Comparison of ENCODE assay signal across 34 cellular contexts in the genomic region with DNA sequence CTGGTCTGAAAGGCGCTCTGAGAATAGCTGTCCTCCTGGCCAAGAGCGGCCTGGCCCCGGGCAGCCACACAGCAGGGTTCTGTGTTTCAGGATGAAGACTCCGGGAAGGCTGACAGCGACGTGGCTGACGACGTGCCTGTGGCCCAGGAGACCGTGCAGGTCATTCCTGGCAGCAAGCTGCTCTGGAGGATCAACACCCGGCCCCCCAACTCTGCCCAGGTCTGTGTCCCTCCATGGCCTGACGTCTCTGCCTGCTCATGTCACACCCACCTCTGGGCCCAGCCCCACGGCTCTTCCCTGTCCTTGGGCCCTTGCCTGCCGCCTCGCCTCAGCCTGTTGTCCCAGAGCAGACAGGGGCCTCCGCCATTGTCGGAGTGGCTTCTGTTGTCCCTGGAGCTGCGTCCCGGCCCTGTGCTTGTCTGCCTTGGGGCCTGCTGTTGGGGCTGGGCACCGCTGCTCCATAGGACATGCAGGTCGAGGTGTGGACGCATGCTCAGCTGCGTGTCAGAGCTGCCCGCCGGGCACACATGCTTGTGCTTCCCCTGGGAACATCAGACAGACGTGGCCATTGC. TPM values are rescaled to one million over a fixed set of nuclear protein-coding genes. Genes with fewer than 3 reads are reported as not detected.
DNase-seq lines count a peak whose midpoint lies in the region; ATAC-seq and TF ChIP-seq lines count a peak whose summit lies in the region.
"Had no signal": no experiment of that assay in that cellular context is flagged by ENCODE, and none has a peak within 500 bp of the region (broad histone marks: within the 10 kb centered on the region; RNA-seq: fewer than 3 reads in every experiment).

No MANE protein-coding gene starts in this region.

- H3K4me1 Mint-ChIP-seq in activated T-cell treated with anti-CD3 and anti-CD28 coated beads, Interleukin-2, amount 50 U/mL, for 24 hours (ENCODE audit: low read depth), result no peaks in the 10 kb centered on the region
- H3K4me1 Mint-ChIP-seq: CD14-positive monocyte, mesothelial cell of epicardium had no signal

- H3K27me3 ChIP-seq in heart left ventricle (no peaks in the 10 kb centered on the region), mesenchymal stem cell (ENCODE audit: control insufficient read depth in 1 of 2, insufficient read depth in 1 of 2, low read length in 2 of 2) (no peaks in the 10 kb centered on the region), suprapubic skin (no peaks in the 10 kb centered on the region)
- H3K27me3 ChIP-seq: adrenal gland, body of pancreas, gastroesophageal sphincter, left lung, neutrophil, upper lobe of left lung had no signal

- H4K8ac ChIP-seq in mesenchymal stem cell (ENCODE audit: low read length), result no peak overlapping the region

- peak; percentile 52 to 66 (median 62) for ATAC-seq in heart left ventricle

- TF ChIP-seq CTCF in heart left ventricle (IDR thresholded peaks at IDR 0.05) (no peak), suprapubic skin (IDR thresholded peaks at IDR 0.05) (no peak)

- H3K36me3 ChIP-seq in heart left ventricle (peaks cover 0 to 91% (median 75%) of the 10 kb centered on the region in 9 donors), mesenchymal stem cell (ENCODE audit: control insufficient read depth in 1 of 2, insufficient read depth in 2 of 2, low read depth in 1 of 2, low read length in 2 of 2) (peaks cover 84 to 86% of the 10 kb centered on the region in 2 experiments), suprapubic skin (peaks cover 73% of the 10 kb centered on the region)

- H4K91ac ChIP-seq in mesenchymal stem cell (ENCODE audit: low read length), result peak overlapping the region; percentile 49

- DNase-seq in activated T-cell treated with anti-CD3 and anti-CD28 coated beads, Interleukin-2, amount 50 U/mL, for 24 hours, result no peak
- no peak for DNase-seq in activated T-cell treated with anti-CD3 and anti-CD28 coated beads for 4 hours
- peak in 3 of 5 donors; percentile 65 to 77 (median 73) for DNase-seq in heart left ventricle
- no peak for DNase-seq in mesenchymal stem cell
- DNase-seq in suprapubic skin (ENCODE audit: low spot score in 2 of 2), result no peak
- DNase-seq in NCI-H524 treated with DMSO at 0.1 percent for 48 hours (lab: John Stamatoyannopoulos, UW), result no peak
- no peak for DNase-seq in GM19240 (ENCODE audit: insufficient read length, low spot score)
- DNase-seq in DMS153 treated with DMSO at 0.1 percent for 48 hours (lab: John Stamatoyannopoulos, UW; ENCODE audit: unreplicated experiment), result no peak
- DNase-seq: activated CD4-positive, alpha-beta T cell treated with anti-CD3 and anti-CD28 coated beads, Interleukin-2, amount 50 U/mL, for 48 hours; activated CD4-positive, CD25-positive, alpha-beta regulatory T cell treated with anti-CD3 and anti-CD28 coated beads, Interleukin-2, amount 50 U/mL, for 72 hours; activated naive CD4-positive, alpha-beta T cell treated with Interleukin-2 at 50 U/mL for 16 hours; body of pancreas; Caco-2; DMS79; GDM1; left lung; naive B cell; NCI-H1092 treated with DMSO at 0.1 percent for 48 hours; NCI-H187 treated with DMSO at 0.1 percent for 48 hours; NCI-H2171 treated with DMSO at 0.1 percent for 48 hours; NCI-H510A treated with DMSO at 0.1 percent for 48 hours; NK-92 treated with Interleukin-12 subunit alpha and Interleukin-12 subunit beta, amount 100 ng/mL, for 24 hours; stimulated activated CD4-positive, alpha-beta T cell treated with anti-CD3 and anti-CD28 coated beads, Interleukin-15, amount 100 ng/mL, for 24 hours; stimulated activated CD4-positive, alpha-beta T cell treated with anti-CD3 and anti-CD28 coated beads, Interleukin-4, amount 100 ng/mL, for 4 hours; upper lobe of left lung had no signal

- TF ChIP-seq POLR2A in heart left ventricle (IDR thresholded peaks at IDR 0.05), result no peak
- TF ChIP-seq POLR2A in suprapubic skin (IDR thresholded peaks at IDR 0.05), result no peak

- no peak overlapping the region for H2BK5ac ChIP-seq in mesenchymal stem cell (ENCODE audit: low read depth, low read length, poor library complexity, severe bottlenecking)

- no peak overlapping the region for H3K14ac ChIP-seq in mesenchymal stem cell (ENCODE audit: low read length in 2 of 2)

- 49 to 56% (median 54%) methylated on average over 16 to 25 of the region's 25 CpGs for WGBS in heart left ventricle, 4 donors
- 95% methylated on average over 25 of the region's 25 CpGs for WGBS in mesenchymal stem cell
- WGBS in suprapubic skin, result 87% methylated on average over 22 of the region's 25 CpGs

- no peak overlapping the region for H2AK5ac ChIP-seq in mesenchymal stem cell (ENCODE audit: low read length, severe bottlenecking)

- H3K4me1 ChIP-seq in heart left ventricle (peaks cover 0 to 48% (median 33%) of the 10 kb centered on the region in 12 donors), mesenchymal stem cell (ENCODE audit: control insufficient read depth, insufficient read depth, low read depth, low read length) (no peaks in the 10 kb centered on the region), suprapubic skin (peaks cover 19% of the 10 kb centered on the region)
- H3K4me1 ChIP-seq: adrenal gland, body of pancreas, Caco-2, gastroesophageal sphincter, left lung had no signal

- H2BK12ac ChIP-seq in mesenchymal stem cell (ENCODE audit: low read length in 2 of 2), result no peak overlapping the region

- H3K4me3 ChIP-seq in heart left ventricle (no peak overlapping the region), mesenchymal stem cell (ENCODE audit: insufficient read depth in 1 of 2, low read depth in 1 of 2, low read length in 2 of 2) (no peak overlapping the region), suprapubic skin (no peak overlapping the region)
- H3K4me3 ChIP-seq: adrenal gland, body of pancreas, gastroesophageal sphincter, left lung, SK-N-MC, upper lobe of left lung had no signal

- no peaks in the 10 kb centered on the region for H3K27me3 Mint-ChIP-seq in activated T-cell treated with anti-CD3 and anti-CD28 coated beads, Interleukin-2, amount 50 U/mL, for 24 hours
- H3K27me3 Mint-ChIP-seq: naive B cell, progenitor cell of endocrine pancreas had no signal

- no peak for TF ChIP-seq EP300 in suprapubic skin (IDR thresholded peaks at IDR 0.05)

- no peaks in the 10 kb centered on the region for H3K9me3 Mint-ChIP-seq in activated T-cell treated with anti-CD3 and anti-CD28 coated beads, Interleukin-2, amount 50 U/mL, for 24 hours
- H3K9me3 Mint-ChIP-seq: activated T-helper 1 cell treated with anti-CD3 and anti-CD28 coated beads, Interleukin-12 subunit alpha, Interleukin-12 subunit beta, Interleukin-2, Interleukin-4 antibody, amounts not matched to agents 30 ng/mL and 10 ng/mL and 1 ng/mL, durations not matched to agents 14 hours and 24 hours and 36 hours; mesothelial cell of epicardium; naive B cell had no signal

- intact Hi-C loops in heart left ventricle (cut with DNase I), result loop anchor here in 3 of 10 donors (5.0 to 10.0 kb wide), 3 partner anchors 49 to 262 kb away; a partner anchor contains a TSS

- H3K4ac ChIP-seq in mesenchymal stem cell (ENCODE audit: low read depth in 1 of 2, low read length in 2 of 2), result no peak overlapping the region

- no peak overlapping the region for H2BK120ac ChIP-seq in mesenchymal stem cell (ENCODE audit: low read depth, low read length)

- H3K79me1 ChIP-seq in mesenchymal stem cell (replicated peaks; ENCODE audit: low read length, poor library complexity, severe bottlenecking), result peaks cover 13% of the 10 kb centered on the region

- no peak overlapping the region for H2AFZ ChIP-seq in mesenchymal stem cell (ENCODE audit: low read depth, low read length)

- peak overlapping the region; percentile 50 to 85 (median 76) for H3K27ac ChIP-seq in heart left ventricle
- H3K27ac ChIP-seq in mesenchymal stem cell (ENCODE audit: low read length, poor library complexity, severe bottlenecking), result no peak overlapping the region
- peak overlapping the region; percentile 9 for H3K27ac ChIP-seq in suprapubic skin
- H3K27ac ChIP-seq: 22Rv1, adrenal gland, neutrophil, SK-N-MC had no signal

- H3K23ac ChIP-seq in mesenchymal stem cell (ENCODE audit: low read length in 2 of 2), result no peak overlapping the region

- H3K36me3 Mint-ChIP-seq in activated T-cell treated with anti-CD3 and anti-CD28 coated beads, Interleukin-2, amount 50 U/mL, for 24 hours (ENCODE audit: low read depth), result peaks cover 66% of the 10 kb centered on the region

- H3K18ac ChIP-seq in mesenchymal stem cell (ENCODE audit: low read depth in 1 of 2, low read length in 2 of 2), result no peak overlapping the region

- H3K9me3 ChIP-seq in heart left ventricle (no peaks in the 10 kb centered on the region), mesenchymal stem cell (ENCODE audit: control insufficient read depth, low read length) (no peaks in the 10 kb centered on the region), suprapubic skin (no peaks in the 10 kb centered on the region)
- H3K9me3 ChIP-seq: adrenal gland, body of pancreas, Caco-2, gastroesophageal sphincter, left lung, neutrophil, upper lobe of left lung had no signal

- no peak overlapping the region for H2BK15ac ChIP-seq in mesenchymal stem cell (ENCODE audit: low read depth, poor library complexity, severe bottlenecking)

- H3K4me2 ChIP-seq in mesenchymal stem cell (ENCODE audit: low read length, poor library complexity, severe bottlenecking), result no peak overlapping the region

- H3K9ac ChIP-seq in mesenchymal stem cell (ENCODE audit: low read length), result no peak overlapping the region

- no peak overlapping the region for H3K4me3 Mint-ChIP-seq in activated T-cell treated with anti-CD3 and anti-CD28 coated beads, Interleukin-2, amount 50 U/mL, for 24 hours
- H3K4me3 Mint-ChIP-seq: activated T-helper 1 cell treated with anti-CD3 and anti-CD28 coated beads, Interleukin-12 subunit alpha, Interleukin-12 subunit beta, Interleukin-2, Interleukin-4 antibody, amounts not matched to agents 30 ng/mL and 10 ng/mL and 1 ng/mL, durations not matched to agents 14 hours and 24 hours and 36 hours; CD14-positive monocyte; mesothelial cell of epicardium; naive B cell had no signal

- H3K27ac Mint-ChIP-seq in activated T-cell treated with anti-CD3 and anti-CD28 coated beads, Interleukin-2, amount 50 U/mL, for 24 hours, result peak overlapping the region; percentile 19
- H3K27ac Mint-ChIP-seq: activated T-helper 1 cell treated with anti-CD3 and anti-CD28 coated beads, Interleukin-12 subunit alpha, Interleukin-12 subunit beta, Interleukin-2, Interleukin-4 antibody, amounts not matched to agents 30 ng/mL and 10 ng/mL and 1 ng/mL, durations not matched to agents 14 hours and 24 hours and 36 hours; mesothelial cell of epicardium; naive B cell; progenitor cell of endocrine pancreas had no signal

RNA-seq across cellular contexts. Expression of a gene that starts 16.2 kb away (rescaled TPM):
- total RNA-seq in heart left ventricle (100 to 1,000 TPM in 3 of 9 donors, 10 to 100 TPM in 6; 66.8 to 218 (median 79.8) TPM), suprapubic skin (100 to 1,000 TPM in 3 of 4 donors, 10 to 100 TPM in 1; 84.7 to 155 (median 146) TPM)
- 100 to 1,000 TPM in 1 of 2 donors, 10 to 100 TPM in 1; 87.2 to 187 TPM for polyA plus RNA-seq in heart left ventricle
- 99.6 TPM for polyA plus RNA-seq in mesenchymal stem cell (2013, experiment 1 of 2)
- 97.9 TPM for polyA plus RNA-seq in mesenchymal stem cell (2013, experiment 2 of 2)

RNA-seq across cellular contexts. Expression of a gene that starts 48.3 kb away (rescaled TPM):
- 10 to 100 TPM; 20.7 to 57.9 (median 40.3) TPM for total RNA-seq in heart left ventricle
- 10 to 100 TPM; 20.0 to 21.7 TPM for polyA plus RNA-seq in heart left ventricle
- 22.3 TPM for polyA plus RNA-seq in mesenchymal stem cell (2013, experiment 1 of 2)
- 22.7 TPM for polyA plus RNA-seq in mesenchymal stem cell (2013, experiment 2 of 2)
- total RNA-seq in suprapubic skin, result 100 to 1,000 TPM in 1 of 4 donors, 10 to 100 TPM in 3; 78.1 to 132 (median 84.0) TPM

Comparison
In these comparisons a context has a peak if more than half of its experiments do, and no peak if none do; other contexts are left out.
1. DNase-seq: peak in heart left ventricle (3 of 5); none in activated T-cell treated with anti-CD3 and anti-CD28 coated beads, Interleukin-2, amount 50 U/mL, for 24 hours (single experiment), activated T-cell treated with anti-CD3 and anti-CD28 coated beads for 4 hours (single experiment), mesenchymal stem cell (single experiment), suprapubic skin (0 of 2), NCI-H524 treated with DMSO at 0.1 percent for 48 hours (single experiment), GM19240 (single experiment) and DMS153 treated with DMSO at 0.1 percent for 48 hours (single experiment).